Comparison of ENCODE assay signal across 8 cellular contexts in genomic region chr1:54764132-54764921, GRCh38. TPM values are rescaled to one million over a fixed set of nuclear protein-coding genes. Genes with fewer than 3 reads are reported as not detected.
DNase-seq lines count a peak whose midpoint lies in the region; ATAC-seq and TF ChIP-seq lines count a peak whose summit lies in the region.

PARS2 (minus strand) TSS chr1:54764523; CDS start chr1:54759161, 5,362 bp downstream.

- DNase-seq in AG09319 (ENCODE audit: extremely low read depth, low read depth) (peak; percentile 99), NCI-H345 (lab: John Stamatoyannopoulos, UW) (peak; percentile 99), iris pigment epithelial cell (ENCODE audit: low read depth) (peak; percentile 100), spleen (peak; percentile 98)
- DNase-seq in activated CD4-positive, CD25-positive, alpha-beta regulatory T cell (lab: John Stamatoyannopoulos, UW), result peak; percentile 90 to 92 (median 91)
- DNase-seq in central memory CD8-positive, alpha-beta T cell (ENCODE audit: low spot score in 2 of 2), result peak; percentile 86 to 90

- intact Hi-C loops in spleen (cut with DNase I; ENCODE audit: low total_unique reads), result no loop called here

- no peaks in the 10 kb centered on the region for H3K27me3 ChIP-seq in spleen (replicated peaks in 1 of 7)

- TF ChIP-seq POLR2A in spleen (IDR thresholded peaks at IDR 0.05), result peak in 1 of 3 donors; percentile 72

- H3K9me3 Mint-ChIP-seq in central memory CD8-positive, alpha-beta T cell, result no peaks in the 10 kb centered on the region

- H3K27ac ChIP-seq in spleen, result peak within 1 kb of the TSS; percentile 12 to 85 (median 77)

- peaks cover 6 to 30% (median 17%) of the 10 kb centered on the region in 6 donors for H3K4me1 ChIP-seq in spleen

- peak within 1 kb of the TSS; percentile 73 to 87 (median 82) for H3K4me3 ChIP-seq in spleen

- H3K36me3 ChIP-seq in spleen, result peaks cover 0 to under 1% (median 0%) of the 10 kb centered on the region in 6 donors

- peaks cover 24% of the 10 kb centered on the region for H3K4me1 Mint-ChIP-seq in central memory CD8-positive, alpha-beta T cell

- peak; percentile 91 for ATAC-seq in GM19025 (IDR thresholded peaks at IDR 0.05; ENCODE audit: low read depth, unreplicated experiment)
- peak; percentile 98 for ATAC-seq in HG03280 (IDR thresholded peaks at IDR 0.05; ENCODE audit: unreplicated experiment)
- ATAC-seq in central memory CD8-positive, alpha-beta T cell (replicated peaks; ENCODE audit: extremely low read depth, poor library complexity, severe bottlenecking), result peak; percentile 98

- peak within 1 kb of the TSS; percentile 94 for H3K27ac Mint-ChIP-seq in central memory CD8-positive, alpha-beta T cell (ENCODE audit: low read depth)

- no peaks in the 10 kb centered on the region for H3K9me3 ChIP-seq in spleen

- TF ChIP-seq CTCF in AG09319 (IDR thresholded peaks at IDR 0.05; ENCODE audit: low read depth, low read length) (no peak), spleen (IDR thresholded peaks at IDR 0.05 in 8 of 11, conservative IDR thresholded peaks at IDR 0.05 in 3 of 11) (peak in 4 of 11 experiments; percentile 11 to 45 (median 29))

- peaks cover 2% of the 10 kb centered on the region for H3K36me3 Mint-ChIP-seq in central memory CD8-positive, alpha-beta T cell (ENCODE audit: insufficient read depth)

- 0 to 1% (median 0%) methylated on average over 30 to 57 of the region's 57 CpGs for WGBS in spleen, 5 donors

- peak within 1 kb of the TSS; percentile 95 for H3K4me3 Mint-ChIP-seq in central memory CD8-positive, alpha-beta T cell

- H3K27me3 Mint-ChIP-seq in central memory CD8-positive, alpha-beta T cell, result no peaks in the 10 kb centered on the region

RNA-seq across cellular contexts. Expression of gene PARS2, which starts in this region (rescaled TPM):
- 1 to 10 TPM; 2.7 to 3.8 (median 3.4) TPM for total RNA-seq in spleen
- polyA plus RNA-seq in spleen, result 1 to 10 TPM in 2 of 3 donors, under 1 TPM in 1; 0.96 to 2.1 (median 1.9) TPM

Comparison
In these comparisons a context has a peak if more than half of its experiments do, and no peak if none do; other contexts are left out.
1. Peak in every context shown above with its lines: DNase-seq, ATAC-seq, H3K4me3 ChIP-seq and H3K27ac ChIP-seq.